In the genomic region with DNA sequence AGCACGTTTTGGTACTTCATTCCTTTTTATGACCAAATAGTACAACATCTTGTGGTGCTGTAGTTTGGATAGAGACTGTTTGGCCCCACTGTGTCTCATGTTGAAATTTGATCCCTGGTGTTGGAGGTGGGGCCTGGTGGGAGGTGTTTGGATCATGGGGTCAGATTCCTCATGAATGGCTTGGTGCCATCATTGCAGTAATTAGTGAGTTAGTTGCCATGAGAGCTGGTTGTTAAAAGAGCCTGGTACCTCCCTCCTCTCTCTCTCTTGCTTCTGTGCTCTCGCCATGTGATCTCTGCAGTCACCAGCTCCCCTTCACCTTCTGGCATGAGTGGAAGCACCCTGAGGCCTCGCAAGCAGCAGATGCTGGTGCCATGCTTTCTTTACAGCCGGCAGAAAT, we compare ENCODE assay signal across 1 cellular context.
TF ChIP-seq lines count a peak whose summit lies in the region.

No MANE protein-coding gene starts in this region.

TF ChIP-seq in HEK293, 187 proteins besides CTCF, POLR2A, EP300 and RAD21 (continued from another document):
- no peak for TF ChIP-seq ZEB2 (tag by site-specific recombination; IDR thresholded peaks at IDR 0.05)
- TF ChIP-seq, protein P1, sequence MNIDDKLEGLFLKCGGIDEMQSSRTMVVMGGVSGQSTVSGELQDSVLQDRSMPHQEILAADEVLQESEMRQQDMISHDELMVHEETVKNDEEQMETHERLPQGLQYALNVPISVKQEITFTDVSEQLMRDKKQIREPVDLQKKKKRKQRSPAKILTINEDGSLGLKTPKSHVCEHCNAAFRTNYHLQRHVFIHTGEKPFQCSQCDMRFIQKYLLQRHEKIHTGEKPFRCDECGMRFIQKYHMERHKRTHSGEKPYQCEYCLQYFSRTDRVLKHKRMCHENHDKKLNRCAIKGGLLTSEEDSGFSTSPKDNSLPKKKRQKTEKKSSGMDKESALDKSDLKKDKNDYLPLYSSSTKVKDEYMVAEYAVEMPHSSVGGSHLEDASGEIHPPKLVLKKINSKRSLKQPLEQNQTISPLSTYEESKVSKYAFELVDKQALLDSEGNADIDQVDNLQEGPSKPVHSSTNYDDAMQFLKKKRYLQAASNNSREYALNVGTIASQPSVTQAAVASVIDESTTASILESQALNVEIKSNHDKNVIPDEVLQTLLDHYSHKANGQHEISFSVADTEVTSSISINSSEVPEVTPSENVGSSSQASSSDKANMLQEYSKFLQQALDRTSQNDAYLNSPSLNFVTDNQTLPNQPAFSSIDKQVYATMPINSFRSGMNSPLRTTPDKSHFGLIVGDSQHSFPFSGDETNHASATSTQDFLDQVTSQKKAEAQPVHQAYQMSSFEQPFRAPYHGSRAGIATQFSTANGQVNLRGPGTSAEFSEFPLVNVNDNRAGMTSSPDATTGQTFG (tag by site-specific recombination; IDR thresholded peaks at IDR 0.05; ENCODE audit: borderline replicate concordance), result no peak
